18 cellular contexts compared by ENCODE assay signal in the genomic region with DNA sequence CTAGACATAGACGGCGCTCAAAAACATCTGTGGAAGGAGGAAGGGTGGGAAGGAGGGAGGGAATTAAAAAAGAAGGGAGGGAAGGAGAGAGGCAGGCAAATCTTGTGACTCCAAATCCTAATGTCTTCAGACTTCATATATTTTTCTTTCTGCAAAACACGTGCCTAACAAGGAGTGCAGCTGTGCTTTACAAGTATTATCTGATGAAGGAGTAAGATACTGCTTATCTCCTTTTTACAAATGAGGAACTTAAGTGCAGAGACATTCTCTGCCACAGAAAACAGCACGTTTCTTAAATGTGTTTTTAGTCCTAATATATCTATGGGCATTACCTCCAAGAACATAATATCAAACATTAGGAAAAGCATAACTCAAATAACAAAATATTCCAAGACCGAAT. TPM values are rescaled to one million over a fixed set of nuclear protein-coding genes. Genes with fewer than 3 reads are reported as not detected.
"Had no signal": no experiment of that assay in that cellular context is flagged by ENCODE, and none has a peak within 500 bp of the region (broad histone marks: within the 10 kb centered on the region; RNA-seq: fewer than 3 reads in every experiment).

No MANE protein-coding gene starts in this region.

- H3K27ac ChIP-seq: adrenal gland, coronary artery, gastroesophageal sphincter, hepatocyte, left ventricle myocardium inferior, pancreas, stomach, thoracic aorta had no signal

- H3K4me1 ChIP-seq: adrenal gland, gastroesophageal sphincter, left ventricle myocardium inferior, stomach had no signal

- H3K4me1 Mint-ChIP-seq: activated CD4-positive, alpha-beta T cell treated with anti-CD3 and anti-CD28 coated beads, Interleukin-2, amount 10 ng/mL, durations not matched to agents 7 days and 5 days had no signal

- H3K4me3 ChIP-seq: adrenal gland, coronary artery, gastroesophageal sphincter, hepatocyte, left ventricle myocardium inferior, pancreas, stomach, thoracic aorta had no signal

- ATAC-seq: gastroesophageal sphincter, pancreas had no signal

- H3K9me3 Mint-ChIP-seq: activated B cell treated with CpG ODN at 0.5 μM for 24 hours; activated CD4-positive, alpha-beta T cell treated with anti-CD3 and anti-CD28 coated beads, Interleukin-2, amount 10 ng/mL, durations not matched to agents 7 days and 5 days had no signal

- H3K27ac Mint-ChIP-seq: activated B cell treated with CpG ODN at 0.5 μM for 24 hours; activated CD4-positive, alpha-beta T cell treated with anti-CD3 and anti-CD28 coated beads, Interleukin-2, amount 10 ng/mL, durations not matched to agents 7 days and 5 days; memory B cell had no signal

- DNase-seq: activated B cell treated with CpG ODN at 0.5 μM for 24 hours; activated CD4-positive, alpha-beta T cell treated with anti-CD3 and anti-CD28 coated beads, Interleukin-2, amount 10 ng/mL, durations not matched to agents 7 days and 5 days; activated naive CD4-positive, alpha-beta T cell treated with anti-CD3 and anti-CD28 coated beads, Interleukin-2, amount 50 U/mL, for 16 hours; activated T-cell treated with anti-CD3 and anti-CD28 coated beads, Interleukin-2, amount 50 U/mL, for 1 hour; adrenal gland; caudate nucleus; effector CD8-positive, alpha-beta T cell; kidney; left ventricle myocardium inferior; pancreas; stimulated activated CD4-positive, alpha-beta T cell treated with anti-CD3 and anti-CD28 coated beads, Interleukin-4, amount 100 ng/mL, for 4 hours; stomach; T1000 had no signal

- H3K4me3 Mint-ChIP-seq: activated B cell treated with CpG ODN at 0.5 μM for 24 hours; activated CD4-positive, alpha-beta T cell treated with anti-CD3 and anti-CD28 coated beads, Interleukin-2, amount 10 ng/mL, durations not matched to agents 7 days and 5 days; memory B cell had no signal

- H3K27me3 ChIP-seq: pancreas had no signal

- H3K36me3 ChIP-seq: adrenal gland, gastroesophageal sphincter, left ventricle myocardium inferior, pancreas, stomach, thoracic aorta had no signal

- H3K9me3 ChIP-seq: adrenal gland, left ventricle myocardium inferior, pancreas had no signal

RNA-seq across cellular contexts. Expression of a gene that starts 6.5 kb away (rescaled TPM):
- total RNA-seq: activated CD4-positive, alpha-beta T cell treated with anti-CD3 and anti-CD28 coated beads, Interleukin-2, amount 10 ng/mL, durations not matched to agents 7 days and 5 days had no signal
